In genomic region chr1:89739013-89739843, GRCh38 we compare ENCODE assay signal across 8 cellular contexts.
DNase-seq lines count a peak whose midpoint lies in the region; ATAC-seq and TF ChIP-seq lines count a peak whose summit lies in the region.

No MANE protein-coding gene starts in this region.

- no peak overlapping the region for H3K4me3 ChIP-seq in heart right ventricle
- no peak overlapping the region for H3K4me3 ChIP-seq in stomach

- H3K9me3 ChIP-seq in heart right ventricle (no peaks in the 10 kb centered on the region), stomach (no peaks in the 10 kb centered on the region)

- H3K4me1 ChIP-seq in heart right ventricle = peaks cover 0 to 27% (median 11%) of the 10 kb centered on the region in 9 donors
- peaks cover 0 to 19% (median 4%) of the 10 kb centered on the region in 4 donors for H3K4me1 ChIP-seq in stomach

- DNase-seq in activated T-cell treated with anti-CD3 and anti-CD28 coated beads for 24 hours (ENCODE audit: low read depth) (peak; percentile 37), activated T-cell treated with anti-CD3 and anti-CD28 coated beads for 4 hours (no peak), heart right ventricle (no peak), stomach (no peak), AG08396 (ENCODE audit: low spot score) (no peak), NCI-H69 (lab: John Stamatoyannopoulos, UW) (no peak)
- DNase-seq in activated CD4-positive, alpha-beta T cell treated with anti-CD3 and anti-CD28 coated beads, Interleukin-2, amount 50 U/mL, for 48 hours = peak; percentile 61 to 71

- H3K27ac ChIP-seq in heart right ventricle (peak overlapping the region in 4 of 10 donors; percentile 19 to 46 (median 24)), stomach (peak overlapping the region in 3 of 5 donors; percentile 2 to 18 (median 13))

- intact Hi-C loops in heart right ventricle (cut with DNase I) = no loop called here
- intact Hi-C loops in stomach (cut with DNase I; ENCODE audit: low total_unique reads) = no loop called here

- H3K27me3 ChIP-seq in heart right ventricle (no peaks in the 10 kb centered on the region), stomach (no peaks in the 10 kb centered on the region)

- H3K36me3 ChIP-seq in heart right ventricle (no peaks in the 10 kb centered on the region), stomach (no peaks in the 10 kb centered on the region)

- WGBS in heart right ventricle, 2 donors = 51 to 60% methylated on average over 10 of the region's 10 CpGs
- 63 to 75% (median 71%) methylated on average over 9 to 10 of the region's 10 CpGs for WGBS in stomach, 5 donors

- ATAC-seq in heart right ventricle = peak; percentile 50 to 81 (median 72)
- no peak for ATAC-seq in HG03520 (IDR thresholded peaks at IDR 0.05; ENCODE audit: unreplicated experiment)

- no peak for TF ChIP-seq POLR2A in stomach (IDR thresholded peaks at IDR 0.05)

- no peak for TF ChIP-seq EP300 in stomach (IDR thresholded peaks at IDR 0.05)

- no peak for TF ChIP-seq CTCF in heart right ventricle (IDR thresholded peaks at IDR 0.05)
- no peak for TF ChIP-seq CTCF in stomach (IDR thresholded peaks at IDR 0.05)

Comparison
In these comparisons a context has a peak if more than half of its experiments do, and no peak if none do; other contexts are left out.
1. DNase-seq: peak in activated T-cell treated with anti-CD3 and anti-CD28 coated beads for 24 hours (single experiment) and activated CD4-positive, alpha-beta T cell treated with anti-CD3 and anti-CD28 coated beads, Interleukin-2, amount 50 U/mL, for 48 hours (2 of 2); none in activated T-cell treated with anti-CD3 and anti-CD28 coated beads for 4 hours (single experiment), heart right ventricle (0 of 2), stomach (single experiment), AG08396 (single experiment) and NCI-H69 (single experiment).